Comparison of ENCODE assay signal across 10 cellular contexts in genomic region chr12:122076743-122077495, GRCh38. TPM values are rescaled to one million over a fixed set of nuclear protein-coding genes. Genes with fewer than 3 reads are reported as not detected.
A peak's percentile ranks its signal among the peaks of the same experiment; 100 is the strongest.
DNase-seq lines count a peak whose midpoint lies in the region; ATAC-seq and TF ChIP-seq lines count a peak whose summit lies in the region.
"Had no signal": no experiment of that assay in that cellular context is flagged by ENCODE, and none has a peak within 500 bp of the region (broad histone marks: within the 10 kb centered on the region; RNA-seq: fewer than 3 reads in every experiment).

No MANE protein-coding gene starts in this region.

- H3K27ac Mint-ChIP-seq in CD4-positive, alpha-beta memory T cell: peak overlapping the region in 3 of 7 donors; percentile 11 to 77 (median 29)
- H3K27ac Mint-ChIP-seq in naive B cell (peak overlapping the region in 4 of 6 donors; percentile 19 to 89 (median 64)), nephron progenitor cell (no peak overlapping the region)

- no peak for DNase-seq in CD4-positive, alpha-beta memory T cell
- DNase-seq in RWPE2 (ENCODE audit: low spot score): peak; percentile 31
- peak; percentile 59 for DNase-seq in naive B cell
- no peak for DNase-seq in A673 (ENCODE audit: low spot score)
- no peak for DNase-seq in nephron progenitor cell
- DNase-seq in stimulated activated naive CD4-positive, alpha-beta T cell treated with Interleukin-2 at 50 U/mL for 16 hours (lab: John Stamatoyannopoulos, UW): no peak
- DNase-seq: cortex of kidney had no signal

- H3K9me3 Mint-ChIP-seq in CD4-positive, alpha-beta memory T cell: no peaks in the 10 kb centered on the region
- H3K9me3 Mint-ChIP-seq in naive B cell: no peaks in the 10 kb centered on the region
- H3K9me3 Mint-ChIP-seq in nephron progenitor cell: peaks cover 6% of the 10 kb centered on the region

- H3K27me3 Mint-ChIP-seq in CD4-positive, alpha-beta memory T cell: no peaks in the 10 kb centered on the region
- H3K27me3 Mint-ChIP-seq in naive B cell (no peaks in the 10 kb centered on the region), nephron progenitor cell (ENCODE audit: low read depth, poor library complexity) (no peaks in the 10 kb centered on the region)

- TF ChIP-seq CTCF in RWPE2 (IDR thresholded peaks at IDR 0.05; ENCODE audit: poor library complexity, severe bottlenecking) (no peak), A673 (conservative IDR thresholded peaks at IDR 0.05; ENCODE audit: low read depth, low read length) (no peak), nephron progenitor cell (IDR thresholded peaks at IDR 0.05) (no peak)

- BruUV-seq in A673 (replicated peaks; lab: Mats Ljungman, UMichigan): no TSS peak

- intact Hi-C loops in CD4-positive, alpha-beta memory T cell (cut with micrococcal nuclease): no loop called here
- intact Hi-C loops in A673 (cut with micrococcal nuclease; ENCODE audit: unreplicated experiment): no loop called here

- H3K4me3 Mint-ChIP-seq in CD4-positive, alpha-beta memory T cell: peak overlapping the region in 7 of 8 donors; percentile 28 to 92 (median 81)
- H3K4me3 Mint-ChIP-seq in naive B cell (peak overlapping the region; percentile 72 to 92 (median 86)), nephron progenitor cell (no peak overlapping the region)

- H3K27me3 ChIP-seq in BLaER1 treated with 17β-estradiol and CSF1 and Interleukin-3, amounts not matched to agents 10 nM and 100 nM: no peaks in the 10 kb centered on the region
- no peaks in the 10 kb centered on the region for H3K27me3 ChIP-seq in CD4-positive, alpha-beta memory T cell (ENCODE audit: insufficient read depth, low read length)
- no peaks in the 10 kb centered on the region for H3K27me3 ChIP-seq in RWPE2 (ENCODE audit: insufficient read depth, poor library complexity, severe bottlenecking)
- no peaks in the 10 kb centered on the region for H3K27me3 ChIP-seq in A673 (replicated peaks; ENCODE audit: insufficient read depth, low read depth, low read length, poor library complexity)
- H3K27me3 ChIP-seq: SJSA1, suprapubic skin had no signal

- peak overlapping the region; percentile 81 to 99 (median 96) for H3K4me2 ChIP-seq in BLaER1 treated with 17β-estradiol and CSF1 and Interleukin-3, amounts not matched to agents 10 nM and 100 nM

- H3K4me1 ChIP-seq in BLaER1 treated with 17β-estradiol and CSF1 and Interleukin-3, amounts not matched to agents 10 nM and 100 nM: peaks cover 40 to 65% (median 50%) of the 10 kb centered on the region in 10 experiments
- H3K4me1 ChIP-seq in CD4-positive, alpha-beta memory T cell (ENCODE audit: insufficient read depth, low read length): peaks cover 39% of the 10 kb centered on the region
- peaks cover 12% of the 10 kb centered on the region for H3K4me1 ChIP-seq in RWPE2 (ENCODE audit: insufficient read depth, poor library complexity, severe bottlenecking)
- H3K4me1 ChIP-seq in A673 (ENCODE audit: insufficient read depth, low read length, poor library complexity, severe bottlenecking): peaks cover 33% of the 10 kb centered on the region

- H3K9me3 ChIP-seq in BLaER1 treated with 17β-estradiol and CSF1 and Interleukin-3, amounts not matched to agents 10 nM and 100 nM (replicated peaks in 1 of 11): peaks cover 0 to 15% (median 8%) of the 10 kb centered on the region in 11 experiments; a peak in 12 of 22 replicates
- H3K9me3 ChIP-seq in CD4-positive, alpha-beta memory T cell (ENCODE audit: control insufficient read depth in 1 of 2, low read length in 2 of 2): no peaks in the 10 kb centered on the region
- H3K9me3 ChIP-seq in RWPE2 (ENCODE audit: severe bottlenecking) (no peaks in the 10 kb centered on the region), A673 (ENCODE audit: low read depth, low read length, poor library complexity, severe bottlenecking) (no peaks in the 10 kb centered on the region)
- H3K9me3 ChIP-seq: SJSA1, suprapubic skin had no signal

- CTCF ChIA-PET in CD4-positive, alpha-beta memory T cell (lab: Charles Lee; ENCODE audit: partially characterized antibody): interaction anchor here (2.3 to 2.4 kb wide), 2 partner anchors 22 to 46 kb away, joined by 8 to 10 read pairs; no protein-coding TSS in a partner anchor
- CTCF ChIA-PET in A673 (lab: Charles Lee): no interaction called here

- peaks cover 0 to 16% of the 10 kb centered on the region in 2 donors for H3K36me3 Mint-ChIP-seq in CD4-positive, alpha-beta memory T cell
- no peaks in the 10 kb centered on the region for H3K36me3 Mint-ChIP-seq in naive B cell
- peaks cover 25% of the 10 kb centered on the region for H3K36me3 Mint-ChIP-seq in nephron progenitor cell (ENCODE audit: low read depth)

- peak overlapping the region in 10 of 11 experiments; percentile 95 to 99 (median 98); a peak in 18 of 22 replicates for H3K9ac ChIP-seq in BLaER1 treated with 17β-estradiol and CSF1 and Interleukin-3, amounts not matched to agents 10 nM and 100 nM

- H3K27ac ChIP-seq in BLaER1 treated with 17β-estradiol and CSF1 and Interleukin-3, amounts not matched to agents 10 nM and 100 nM: peak overlapping the region; percentile 70 to 98 (median 97); a peak in 20 of 22 replicates
- H3K27ac ChIP-seq in CD4-positive, alpha-beta memory T cell (ENCODE audit: low read depth, low read length): no peak overlapping the region
- H3K27ac ChIP-seq in RWPE2 (ENCODE audit: poor library complexity, severe bottlenecking): no peak overlapping the region
- no peak overlapping the region for H3K27ac ChIP-seq in A673 (ENCODE audit: low read depth, low read length, poor library complexity, severe bottlenecking)

- POLR2A ChIA-PET in CD4-positive, alpha-beta memory T cell (lab: Charles Lee; ENCODE audit: partially characterized antibody): interaction anchor here (1.4 kb wide), 2 partner anchors 8 to 149 kb away, joined by 4 to 8 read pairs; partner anchors contain the start of gene DIABLO
- POLR2A ChIA-PET in A673 (lab: Charles Lee; ENCODE audit: low non-redundant PET): no interaction called here

- peaks cover 14 to 32% (median 22%) of the 10 kb centered on the region in 4 donors for H3K4me1 Mint-ChIP-seq in CD4-positive, alpha-beta memory T cell
- H3K4me1 Mint-ChIP-seq in naive B cell: peaks cover 24 to 53% (median 51%) of the 10 kb centered on the region in 3 donors
- H3K4me1 Mint-ChIP-seq in nephron progenitor cell: peaks cover 47% of the 10 kb centered on the region

- H3K4me3 ChIP-seq in BLaER1 treated with 17β-estradiol and CSF1 and Interleukin-3, amounts not matched to agents 10 nM and 100 nM: peak overlapping the region in 8 of 10 experiments; percentile 2 to 98 (median 92); a peak in 6 of 20 replicates
- no peak overlapping the region for H3K4me3 ChIP-seq in CD4-positive, alpha-beta memory T cell (ENCODE audit: low read length in 2 of 2)
- no peak overlapping the region for H3K4me3 ChIP-seq in RWPE2 (ENCODE audit: severe bottlenecking)
- H3K4me3 ChIP-seq in A673 (ENCODE audit: low read depth, low read length, poor library complexity, severe bottlenecking): no peak overlapping the region

- peaks cover 0 to 7% (median 0%) of the 10 kb centered on the region in 11 experiments; a peak in 2 of 22 replicates for H3K36me3 ChIP-seq in BLaER1 treated with 17β-estradiol and CSF1 and Interleukin-3, amounts not matched to agents 10 nM and 100 nM
- H3K36me3 ChIP-seq in CD4-positive, alpha-beta memory T cell (ENCODE audit: insufficient read depth, low read length): no peaks in the 10 kb centered on the region
- peaks cover under 1% of the 10 kb centered on the region; the same call in 1 of the 2 replicates for H3K36me3 ChIP-seq in RWPE2 (ENCODE audit: low read depth)
- no peaks in the 10 kb centered on the region for H3K36me3 ChIP-seq in A673 (ENCODE audit: insufficient read depth, low read length, poor library complexity, severe bottlenecking)
- H3K36me3 ChIP-seq: suprapubic skin had no signal

- peaks cover 1 to 33% (median 27%) of the 10 kb centered on the region in 11 experiments; a peak in 20 of 22 replicates for H4K20me1 ChIP-seq in BLaER1 treated with 17β-estradiol and CSF1 and Interleukin-3, amounts not matched to agents 10 nM and 100 nM

- ATAC-seq in RWPE2 (ENCODE audit: low read depth) (no peak), naive B cell (ENCODE audit: low read depth in 2 of 2) (peak in 1 of 2 donors; percentile 17)

RNA-seq across cellular contexts. Expression of gene MLXIP, which starts 1.6 kb away (rescaled TPM):
- total RNA-seq in CD4-positive, alpha-beta memory T cell: 10 to 100 TPM; 79.5 to 88.1 TPM
- 10 to 100 TPM in 1 of 2 donors, 1 to 10 TPM in 1; 2.7 to 23.8 TPM for polyA plus RNA-seq in CD4-positive, alpha-beta memory T cell
- polyA plus RNA-seq in naive B cell (ENCODE audit: low read depth in 6 of 6): 10 to 100 TPM in 4 of 6 donors, 1 to 10 TPM in 2; 8.5 to 30.4 (median 11.0) TPM
- total RNA-seq in A673 (2021): 32.7 and 35.8 TPM in 2 replicates

RNA-seq across cellular contexts. Expression of gene BCL7A, which starts 55.2 kb away (rescaled TPM):
- 1 to 10 TPM; 3.0 to 3.7 TPM for total RNA-seq in CD4-positive, alpha-beta memory T cell
- polyA plus RNA-seq in CD4-positive, alpha-beta memory T cell: 1 to 10 TPM; 1.5 to 2.5 TPM
- 100 to 1,000 TPM in 3 of 6 donors, 10 to 100 TPM in 3; 65.2 to 135 (median 87.0) TPM for polyA plus RNA-seq in naive B cell (ENCODE audit: low read depth in 6 of 6)
- 40.7 and 41.8 TPM in 2 replicates for total RNA-seq in A673 (2021)

Comparison
In these comparisons a context has a peak if more than half of its experiments do, and no peak if none do; other contexts are left out.
1. H3K27ac ChIP-seq: peak in BLaER1 treated with 17β-estradiol and CSF1 and Interleukin-3, amounts not matched to agents 10 nM and 100 nM (11 of 11); none in CD4-positive, alpha-beta memory T cell (single experiment), RWPE2 (single experiment) and A673 (single experiment).
2. H3K4me3 ChIP-seq: peak in BLaER1 treated with 17β-estradiol and CSF1 and Interleukin-3, amounts not matched to agents 10 nM and 100 nM (8 of 10); none in CD4-positive, alpha-beta memory T cell (0 of 2), RWPE2 (single experiment) and A673 (single experiment).
3. DNase-seq: peak in RWPE2 (single experiment) and naive B cell (single experiment); none in CD4-positive, alpha-beta memory T cell (0 of 5), A673 (single experiment), nephron progenitor cell (single experiment) and stimulated activated naive CD4-positive, alpha-beta T cell treated with Interleukin-2 at 50 U/mL for 16 hours (single experiment).